In the genomic region with DNA sequence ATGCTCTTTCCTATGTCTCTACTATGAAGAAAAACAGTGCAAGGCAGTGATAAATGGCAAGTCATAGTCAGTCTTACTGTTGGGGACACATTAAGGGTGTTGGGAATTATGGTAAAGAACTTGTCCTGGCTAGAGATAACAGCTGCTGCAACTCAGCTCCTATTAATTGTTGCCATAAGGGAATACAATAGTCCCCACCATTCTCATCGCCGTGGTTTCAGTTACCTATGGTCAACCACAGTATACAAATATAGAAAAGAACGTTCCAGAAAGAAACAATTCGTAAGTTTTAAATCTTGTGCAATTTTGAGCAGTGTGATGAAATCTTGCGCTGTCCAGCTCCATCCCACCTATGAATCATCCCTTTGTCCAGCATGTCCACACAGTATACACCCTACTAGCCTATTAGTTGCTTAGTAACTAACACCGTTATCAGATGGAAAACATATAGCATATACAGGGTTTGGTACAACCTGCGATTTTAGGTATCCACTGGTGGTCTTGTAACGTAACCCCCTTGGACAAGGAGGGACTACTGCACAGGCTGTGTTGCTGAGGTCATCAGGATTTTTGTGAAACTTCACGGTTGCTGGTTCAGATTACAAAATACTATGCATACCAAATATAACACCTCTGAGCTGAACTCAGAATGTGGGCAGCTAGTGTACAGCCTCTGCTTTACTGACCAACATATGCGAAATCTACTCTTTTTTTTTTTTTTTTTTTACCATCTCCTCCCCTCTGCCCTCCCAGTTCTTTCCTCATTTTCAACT, we compare ENCODE assay signal across 10 cellular contexts. TPM values are rescaled to one million over a fixed set of nuclear protein-coding genes. Genes with fewer than 3 reads are reported as not detected.
DNase-seq lines count a peak whose midpoint lies in the region; ATAC-seq lines count a peak whose summit lies in the region.
"Had no signal": no experiment of that assay in that cellular context is flagged by ENCODE, and none has a peak within 500 bp of the region (broad histone marks: within the 10 kb centered on the region; RNA-seq: fewer than 3 reads in every experiment).

No MANE protein-coding gene starts in this region.

- intact Hi-C loops in left cardiac atrium (cut with DNase I): no loop called here
- intact Hi-C loops in activated T-helper 1 cell treated with anti-CD3 and anti-CD28 coated beads, Interleukin-12 subunit alpha, Interleukin-12 subunit beta, Interleukin-2, Interleukin-4 antibody, amounts not matched to agents 30 ng/mL and 10 ng/mL and 1 ng/mL, durations not matched to agents 14 hours and 24 hours and 36 hours (cut with micrococcal nuclease): no loop called here

- peak; percentile 36 for ATAC-seq in T-helper 17 cell
- ATAC-seq in left cardiac atrium: peak; percentile 47 to 93
- ATAC-seq in HG03571 (IDR thresholded peaks at IDR 0.05; ENCODE audit: unreplicated experiment): no peak

- no peaks in the 10 kb centered on the region for H3K9me3 ChIP-seq in T-helper 17 cell (ENCODE audit: control insufficient read depth, low read length, poor library complexity, severe bottlenecking)

- peaks cover 7% of the 10 kb centered on the region for H3K4me1 Mint-ChIP-seq in T-helper 17 cell
- H3K4me1 Mint-ChIP-seq in activated T-helper 1 cell treated with anti-CD3 and anti-CD28 coated beads, Interleukin-12 subunit alpha, Interleukin-12 subunit beta, Interleukin-2, Interleukin-4 antibody, amounts not matched to agents 30 ng/mL and 10 ng/mL and 1 ng/mL, durations not matched to agents 14 hours and 24 hours and 36 hours (ENCODE audit: low read depth): peaks cover 16% of the 10 kb centered on the region

- H3K27ac Mint-ChIP-seq in T-helper 17 cell: no peak overlapping the region
- no peak overlapping the region for H3K27ac Mint-ChIP-seq in activated T-helper 1 cell treated with anti-CD3 and anti-CD28 coated beads, Interleukin-12 subunit alpha, Interleukin-12 subunit beta, Interleukin-2, Interleukin-4 antibody, amounts not matched to agents 30 ng/mL and 10 ng/mL and 1 ng/mL, durations not matched to agents 14 hours and 24 hours and 36 hours

- peaks cover 14% of the 10 kb centered on the region for H3K36me3 Mint-ChIP-seq in T-helper 17 cell (ENCODE audit: low read depth)
- peaks cover 37% of the 10 kb centered on the region for H3K36me3 Mint-ChIP-seq in activated T-helper 1 cell treated with anti-CD3 and anti-CD28 coated beads, Interleukin-12 subunit alpha, Interleukin-12 subunit beta, Interleukin-2, Interleukin-4 antibody, amounts not matched to agents 30 ng/mL and 10 ng/mL and 1 ng/mL, durations not matched to agents 14 hours and 24 hours and 36 hours (ENCODE audit: low read depth)

- H3K27me3 Mint-ChIP-seq in T-helper 17 cell: no peaks in the 10 kb centered on the region
- no peaks in the 10 kb centered on the region for H3K27me3 Mint-ChIP-seq in activated T-helper 1 cell treated with anti-CD3 and anti-CD28 coated beads, Interleukin-12 subunit alpha, Interleukin-12 subunit beta, Interleukin-2, Interleukin-4 antibody, amounts not matched to agents 30 ng/mL and 10 ng/mL and 1 ng/mL, durations not matched to agents 14 hours and 24 hours and 36 hours (ENCODE audit: insufficient read depth)

- H3K9me3 Mint-ChIP-seq in activated T-helper 1 cell treated with anti-CD3 and anti-CD28 coated beads, Interleukin-12 subunit alpha, Interleukin-12 subunit beta, Interleukin-2, Interleukin-4 antibody, amounts not matched to agents 30 ng/mL and 10 ng/mL and 1 ng/mL, durations not matched to agents 14 hours and 24 hours and 36 hours: no peaks in the 10 kb centered on the region
- H3K9me3 Mint-ChIP-seq: nephron had no signal

- peak; percentile 39 for DNase-seq in NK-92 treated with Interleukin-12 subunit alpha and Interleukin-12 subunit beta, amount 100 ng/mL, for 24 hours (lab: John Stamatoyannopoulos, UW)
- DNase-seq in NK-92 (lab: John Stamatoyannopoulos, UW; ENCODE audit: unreplicated experiment): no peak
- no peak for DNase-seq in T-helper 17 cell
- no peak for DNase-seq in left cardiac atrium
- no peak for DNase-seq in activated T-helper 1 cell treated with anti-CD3 and anti-CD28 coated beads, Interleukin-12 subunit alpha, Interleukin-12 subunit beta, Interleukin-2, Interleukin-4 antibody, amounts not matched to agents 30 ng/mL and 10 ng/mL and 1 ng/mL, durations not matched to agents 14 hours and 24 hours and 36 hours (ENCODE audit: low spot score)
- no peak for DNase-seq in cortex of kidney (lab: John Stamatoyannopoulos, UW)

- no peak overlapping the region for H3K4me3 Mint-ChIP-seq in T-helper 17 cell
- H3K4me3 Mint-ChIP-seq in activated T-helper 1 cell treated with anti-CD3 and anti-CD28 coated beads, Interleukin-12 subunit alpha, Interleukin-12 subunit beta, Interleukin-2, Interleukin-4 antibody, amounts not matched to agents 30 ng/mL and 10 ng/mL and 1 ng/mL, durations not matched to agents 14 hours and 24 hours and 36 hours: no peak overlapping the region
- H3K4me3 Mint-ChIP-seq: nephron had no signal

- peak overlapping the region; percentile 51 for H3K27ac ChIP-seq in temporal lobe (ENCODE audit: low read depth, low read length)
- H3K27ac ChIP-seq: 22Rv1 had no signal

RNA-seq across cellular contexts. Expression of a gene that starts 53.5 kb away (rescaled TPM):
- total RNA-seq in T-helper 17 cell (10 to 100 TPM; 51.2 to 63.7 TPM), left cardiac atrium (10 to 100 TPM; 47.9 to 56.5 TPM), temporal lobe (104 TPM)
- 67.7 and 70.8 TPM in 2 replicates for total RNA-seq in activated T-helper 1 cell treated with anti-CD3 and anti-CD28 coated beads, Interleukin-12 subunit alpha, Interleukin-12 subunit beta, Interleukin-2, Interleukin-4 antibody, amounts not matched to agents 30 ng/mL and 10 ng/mL and 1 ng/mL, durations not matched to agents 14 hours and 24 hours and 36 hours
